ENCODE assay signal across 11 cellular contexts in genomic region chr7:920351-921070, GRCh38. TPM values are rescaled to one million over a fixed set of nuclear protein-coding genes. Genes with fewer than 3 reads are reported as not detected.
DNase-seq lines count a peak whose midpoint lies in the region; ATAC-seq, FAIRE-seq and TF ChIP-seq lines count a peak whose summit lies in the region.
"Had no signal": no experiment of that assay in that cellular context is flagged by ENCODE, and none has a peak within 500 bp of the region (broad histone marks: within the 10 kb centered on the region; RNA-seq: fewer than 3 reads in every experiment).

No MANE protein-coding gene starts in this region.

- H4K20me1 ChIP-seq in HepG2 (ENCODE audit: insufficient read depth, low read length) = no peaks in the 10 kb centered on the region

- ATAC-seq in activated CD4-positive, alpha-beta T cell treated with anti-CD3 and anti-CD28 coated beads for 36 hours = no peak
- peak; percentile 18 for ATAC-seq in activated T-helper 17 cell treated with anti-CD3 and anti-CD28 coated beads, Interleukin-2, amount 50 U/mL, for 72 hours (replicated peaks)
- ATAC-seq in HepG2 (no peak), HG03354 (IDR thresholded peaks at IDR 0.05; ENCODE audit: poor library complexity, severe bottlenecking, unreplicated experiment) (no peak), HG03571 (IDR thresholded peaks at IDR 0.05; ENCODE audit: unreplicated experiment) (no peak)

- H3K9ac ChIP-seq in HepG2 (ENCODE audit: insufficient read depth, low read depth, low read length) = no peak overlapping the region

- no peaks in the 10 kb centered on the region for H3K36me3 ChIP-seq in HepG2 (replicated peaks in 1 of 2; ENCODE audit: control insufficient read depth in 1 of 2, insufficient read depth in 2 of 2, low read length in 2 of 2)
- H3K36me3 ChIP-seq: uterus had no signal

- H2AFZ ChIP-seq in HepG2 (ENCODE audit: low read length) = no peak overlapping the region

- H3K4me1 Mint-ChIP-seq in activated CD4-positive, alpha-beta T cell treated with anti-CD3 and anti-CD28 coated beads for 36 hours = peaks cover 36% of the 10 kb centered on the region
- peaks cover 11% of the 10 kb centered on the region for H3K4me1 Mint-ChIP-seq in activated T-helper 17 cell treated with anti-CD3 and anti-CD28 coated beads, Interleukin-2, amount 50 U/mL, for 72 hours
- H3K4me1 Mint-ChIP-seq in stimulated activated naive CD8-positive, alpha-beta T cell treated with anti-CD3 and anti-CD28 coated beads, Interleukin-15, Interleukin-2, amounts not matched to agents 100 ng/mL and 50 ng/mL, for 24 hours (ENCODE audit: low read depth) = peaks cover 59% of the 10 kb centered on the region

- TF ChIP-seq EP300 in HepG2 (IDR thresholded peaks at IDR 0.05; ENCODE audit: low read depth in 2 of 2, low read length in 2 of 2) (no peak), HepG2 (CRISPR knock-in tag; IDR thresholded peaks at IDR 0.05; ENCODE audit: borderline replicate concordance) (no peak)

- no peak overlapping the region for H3K4me3 ChIP-seq in HepG2 (replicated peaks in 1 of 3; ENCODE audit: insufficient read depth in 1 of 3, low read depth in 2 of 3, low read length in 3 of 3)
- H3K4me3 ChIP-seq: uterus had no signal

- peak; percentile 56 for DNase-seq in activated CD4-positive, alpha-beta T cell treated with anti-CD3 and anti-CD28 coated beads for 36 hours
- no peak for DNase-seq in activated CD4-positive, alpha-beta T cell treated with anti-CD3 and anti-CD28 coated beads for 1 hour
- DNase-seq in HepG2 (ENCODE audit: low spot score) (no peak), NOMO-1 treated with dmso at 0.1 percent for 144 hours (lab: John Stamatoyannopoulos, UW; ENCODE audit: unreplicated experiment) (no peak)
- DNase-seq: foreskin melanocyte had no signal

- peaks cover 19% of the 10 kb centered on the region for H3K4me1 ChIP-seq in HepG2 (ENCODE audit: insufficient read depth, low read length)

- WGBS in HepG2 (ENCODE audit: low lambda C conversion rate) = 95% methylated on average over 30 of the region's 40 CpGs

- H3K27ac ChIP-seq in HepG2 (ENCODE audit: extremely low read length, insufficient read depth, low read length) = no peak overlapping the region
- H3K27ac ChIP-seq: uterus had no signal

- intact Hi-C loops in activated CD4-positive, alpha-beta T cell treated with anti-CD3 and anti-CD28 coated beads for 36 hours (cut with DNase I, micrococcal nuclease) = loop anchor here (1.0 to 5.0 kb wide), 7 partner anchors 10 to 1022 kb away; partner anchors contain the start of genes GPR146 (in 1 of the 2) and MAFK (in 1 of the 2)
- intact Hi-C loops in HepG2 (cut with micrococcal nuclease; ENCODE audit: unreplicated experiment) = no loop called here

- no peaks in the 10 kb centered on the region for H3K36me3 Mint-ChIP-seq in activated CD4-positive, alpha-beta T cell treated with anti-CD3 and anti-CD28 coated beads for 36 hours (ENCODE audit: low read depth)
- H3K36me3 Mint-ChIP-seq in activated T-helper 17 cell treated with anti-CD3 and anti-CD28 coated beads, Interleukin-2, amount 50 U/mL, for 72 hours (ENCODE audit: low read depth) = peaks cover 5% of the 10 kb centered on the region
- H3K36me3 Mint-ChIP-seq in stimulated activated naive CD8-positive, alpha-beta T cell treated with anti-CD3 and anti-CD28 coated beads, Interleukin-15, Interleukin-2, amounts not matched to agents 100 ng/mL and 50 ng/mL, for 24 hours (ENCODE audit: low read depth) = peaks cover 11% of the 10 kb centered on the region

- H3K9me3 ChIP-seq in HepG2 (ENCODE audit: low read length) = no peaks in the 10 kb centered on the region
- H3K9me3 ChIP-seq: uterus had no signal

- peak overlapping the region; percentile 47 for H3K27ac Mint-ChIP-seq in activated CD4-positive, alpha-beta T cell treated with anti-CD3 and anti-CD28 coated beads for 36 hours
- H3K27ac Mint-ChIP-seq in activated T-helper 17 cell treated with anti-CD3 and anti-CD28 coated beads, Interleukin-2, amount 50 U/mL, for 72 hours = peak overlapping the region; percentile 46
- H3K27ac Mint-ChIP-seq in stimulated activated naive CD8-positive, alpha-beta T cell treated with anti-CD3 and anti-CD28 coated beads, Interleukin-15, Interleukin-2, amounts not matched to agents 100 ng/mL and 50 ng/mL, for 24 hours = peak overlapping the region; percentile 81

- H3K27me3 ChIP-seq in HepG2 (ENCODE audit: control insufficient read depth in 1 of 2, insufficient read depth in 2 of 2, low read length in 2 of 2) = no peaks in the 10 kb centered on the region
- H3K27me3 ChIP-seq: uterus had no signal

- POLR2A ChIA-PET in activated CD4-positive, alpha-beta T cell treated with anti-CD3 and anti-CD28 coated beads for 36 hours (lab: Charles Lee) = no interaction called here
- POLR2A ChIA-PET in HepG2 (lab: Yijun Ruan, JAX) = no interaction called here

- in situ Hi-C loops in HepG2 (cut with HindIII; ENCODE audit: extremely low pct_ligation_motif_present, low pct_unique_long_range_greater_than_20kb) = no loop called here

- H3K4me2 ChIP-seq in HepG2 (ENCODE audit: low read depth, low read length) = no peak overlapping the region

- H3K9me3 Mint-ChIP-seq in activated CD4-positive, alpha-beta T cell treated with anti-CD3 and anti-CD28 coated beads for 36 hours (ENCODE audit: low read depth) = no peaks in the 10 kb centered on the region
- H3K9me3 Mint-ChIP-seq in activated T-helper 17 cell treated with anti-CD3 and anti-CD28 coated beads, Interleukin-2, amount 50 U/mL, for 72 hours = no peaks in the 10 kb centered on the region
- no peaks in the 10 kb centered on the region for H3K9me3 Mint-ChIP-seq in stimulated activated naive CD8-positive, alpha-beta T cell treated with anti-CD3 and anti-CD28 coated beads, Interleukin-15, Interleukin-2, amounts not matched to agents 100 ng/mL and 50 ng/mL, for 24 hours

- no peak for TF ChIP-seq CTCF in HepG2 (CRISPR knock-in tag; IDR thresholded peaks at IDR 0.05)

- no TSS peak for BruUV-seq in HepG2 (replicated peaks; lab: Mats Ljungman, UMichigan)

- TF ChIP-seq RAD21 in HepG2 (CRISPR knock-in tag; IDR thresholded peaks at IDR 0.05) = no peak

- no peaks in the 10 kb centered on the region for H3K79me2 ChIP-seq in HepG2 (ENCODE audit: insufficient read depth, low read length)

- no peak for FAIRE-seq in HepG2 (lab: Jason Lieb, UNC)
- FAIRE-seq: bronchial epithelial cell had no signal

- CTCF ChIA-PET in activated CD4-positive, alpha-beta T cell treated with anti-CD3 and anti-CD28 coated beads for 36 hours (lab: Charles Lee) = interaction anchor here (1.4 kb wide), 1 partner anchor 10 kb away, joined by 4 read pairs; no protein-coding TSS in a partner anchor
- CTCF ChIA-PET in HepG2 (lab: Yijun Ruan, JAX; ENCODE audit: low intra/inter-chr PET ratio, low total read pairs) = no interaction called here

- TF ChIP-seq POLR2A in HepG2 (IDR thresholded peaks at IDR 0.05; ENCODE audit: insufficient read depth in 1 of 2, low read depth in 2 of 2, low read length in 2 of 2) = no peak

- no peaks in the 10 kb centered on the region for H3K27me3 Mint-ChIP-seq in activated CD4-positive, alpha-beta T cell treated with anti-CD3 and anti-CD28 coated beads for 36 hours
- no peaks in the 10 kb centered on the region for H3K27me3 Mint-ChIP-seq in activated T-helper 17 cell treated with anti-CD3 and anti-CD28 coated beads, Interleukin-2, amount 50 U/mL, for 72 hours
- H3K27me3 Mint-ChIP-seq in stimulated activated naive CD8-positive, alpha-beta T cell treated with anti-CD3 and anti-CD28 coated beads, Interleukin-15, Interleukin-2, amounts not matched to agents 100 ng/mL and 50 ng/mL, for 24 hours = no peaks in the 10 kb centered on the region

- H3K4me3 Mint-ChIP-seq in activated CD4-positive, alpha-beta T cell treated with anti-CD3 and anti-CD28 coated beads for 36 hours = peak overlapping the region; percentile 6
- peak overlapping the region; percentile 83 for H3K4me3 Mint-ChIP-seq in activated T-helper 17 cell treated with anti-CD3 and anti-CD28 coated beads, Interleukin-2, amount 50 U/mL, for 72 hours
- H3K4me3 Mint-ChIP-seq in stimulated activated naive CD8-positive, alpha-beta T cell treated with anti-CD3 and anti-CD28 coated beads, Interleukin-15, Interleukin-2, amounts not matched to agents 100 ng/mL and 50 ng/mL, for 24 hours = no peak overlapping the region

RNA-seq across cellular contexts. Expression of gene ADAP1, which starts 34.0 kb away (rescaled TPM):
- total RNA-seq in activated CD4-positive, alpha-beta T cell treated with anti-CD3 and anti-CD28 coated beads for 36 hours = 10 to 100 TPM; 13.1 to 14.8 TPM
- 10 to 100 TPM in 1 of 2 donors, 1 to 10 TPM in 1; 2.3 to 23.7 TPM for total RNA-seq in activated T-helper 17 cell treated with anti-CD3 and anti-CD28 coated beads, Interleukin-2, amount 50 U/mL, for 72 hours
- 18.3 and 24.6 TPM in 2 replicates for total RNA-seq in HepG2 (2016; rRNA removed; fragmentation: Illumina TruSeq; extraction: Trizol)
- total RNA-seq in HepG2 (2016; cell fraction: cytosol; rRNA removed; fragmentation: Illumina TruSeq; extraction: Trizol; ENCODE audit: low read depth) = 23.5 and 25.0 TPM in 2 replicates
- 16.6 and 27.2 TPM in 2 replicates for total RNA-seq in HepG2 (2016; cell fraction: insoluble cytoplasmic fraction; rRNA removed; fragmentation: Illumina TruSeq; extraction: Trizol)
- total RNA-seq in HepG2 (2016; cell fraction: membrane; rRNA removed; fragmentation: Illumina TruSeq; extraction: Trizol) = 46.3 and 47.4 TPM in 2 replicates
- 13.2 TPM in 2 replicates for total RNA-seq in HepG2 (2016; cell fraction: nucleus; rRNA removed; fragmentation: Illumina TruSeq; extraction: Trizol)
- polyA plus RNA-seq in HepG2 (2011; rRNA removed) = 10.5 and 15.0 TPM in 2 replicates
- polyA plus RNA-seq in HepG2 (2011; cell fraction: cytosol; rRNA removed) = 11.8 and 14.5 TPM in 2 replicates
- 19.8 and 24.0 TPM in 2 replicates for polyA plus RNA-seq in HepG2 (2011; cell fraction: nucleus; rRNA removed)
- 15.3 and 21.4 TPM in 2 replicates for polyA plus RNA-seq in HepG2 (2012)
- 24.2 and 28.1 TPM in 2 replicates for polyA plus RNA-seq in HepG2 (2016; cell fraction: cytosol; fragmentation: Illumina TruSeq; extraction: Trizol; ENCODE audit: low read depth)
- polyA plus RNA-seq in HepG2 (2016; cell fraction: insoluble cytoplasmic fraction; fragmentation: Illumina TruSeq; extraction: Trizol; ENCODE audit: low read depth) = 17.0 and 28.9 TPM in 2 replicates
- 45.2 and 45.4 TPM in 2 replicates for polyA plus RNA-seq in HepG2 (2016; cell fraction: membrane; fragmentation: Illumina TruSeq; extraction: Trizol; ENCODE audit: low read depth)
- 26.8 and 30.8 TPM in 2 replicates for polyA plus RNA-seq in HepG2 (2016; cell fraction: nucleus; fragmentation: Illumina TruSeq; extraction: Trizol; ENCODE audit: insufficient read depth, low read depth)
- 3.5 and 14.9 TPM in 2 replicates for polyA minus RNA-seq in HepG2 (2011; rRNA and poly(A)+ RNA removed; ENCODE audit: low replicate concordance)
- 7.5 and 11.2 TPM in 2 replicates for polyA minus RNA-seq in HepG2 (2011; cell fraction: cytosol; rRNA and poly(A)+ RNA removed)
- 5.2 and 7.6 TPM in 2 replicates for polyA minus RNA-seq in HepG2 (2011; cell fraction: nucleus; rRNA and poly(A)+ RNA removed)

RNA-seq across cellular contexts. Expression of gene GET4, which starts 44.2 kb away (rescaled TPM):
- 10 to 100 TPM; 17.7 to 29.7 TPM for total RNA-seq in activated CD4-positive, alpha-beta T cell treated with anti-CD3 and anti-CD28 coated beads for 36 hours
- 10 to 100 TPM; 17.1 to 43.0 TPM for total RNA-seq in activated T-helper 17 cell treated with anti-CD3 and anti-CD28 coated beads, Interleukin-2, amount 50 U/mL, for 72 hours
- total RNA-seq in HepG2 (2016; rRNA removed; fragmentation: Illumina TruSeq; extraction: Trizol) = 28.2 and 31.6 TPM in 2 replicates
- total RNA-seq in HepG2 (2016; cell fraction: cytosol; rRNA removed; fragmentation: Illumina TruSeq; extraction: Trizol; ENCODE audit: low read depth) = 7.8 and 8.0 TPM in 2 replicates
- 27.8 and 31.5 TPM in 2 replicates for total RNA-seq in HepG2 (2016; cell fraction: insoluble cytoplasmic fraction; rRNA removed; fragmentation: Illumina TruSeq; extraction: Trizol)
- 18.9 and 22.1 TPM in 2 replicates for total RNA-seq in HepG2 (2016; cell fraction: membrane; rRNA removed; fragmentation: Illumina TruSeq; extraction: Trizol)
- total RNA-seq in HepG2 (2016; cell fraction: nucleus; rRNA removed; fragmentation: Illumina TruSeq; extraction: Trizol) = 26.6 and 28.2 TPM in 2 replicates
- 35.2 and 44.4 TPM in 2 replicates for polyA plus RNA-seq in HepG2 (2011; rRNA removed)
- 32.6 and 49.3 TPM in 2 replicates for polyA plus RNA-seq in HepG2 (2011; cell fraction: cytosol; rRNA removed)
- 186 and 201 TPM in 2 replicates for polyA plus RNA-seq in HepG2 (2011; cell fraction: nucleus; rRNA removed)
- polyA plus RNA-seq in HepG2 (2012) = 33.0 and 39.4 TPM in 2 replicates
- 13.8 and 16.4 TPM in 2 replicates for polyA plus RNA-seq in HepG2 (2016; cell fraction: cytosol; fragmentation: Illumina TruSeq; extraction: Trizol; ENCODE audit: low read depth)
- 49.1 and 51.2 TPM in 2 replicates for polyA plus RNA-seq in HepG2 (2016; cell fraction: insoluble cytoplasmic fraction; fragmentation: Illumina TruSeq; extraction: Trizol; ENCODE audit: low read depth)
- polyA plus RNA-seq in HepG2 (2016; cell fraction: membrane; fragmentation: Illumina TruSeq; extraction: Trizol; ENCODE audit: low read depth) = 21.9 and 26.3 TPM in 2 replicates
- 111 and 112 TPM in 2 replicates for polyA plus RNA-seq in HepG2 (2016; cell fraction: nucleus; fragmentation: Illumina TruSeq; extraction: Trizol; ENCODE audit: insufficient read depth, low read depth)
- polyA minus RNA-seq in HepG2 (2011; rRNA and poly(A)+ RNA removed; ENCODE audit: low replicate concordance) = 16.3 and 17.4 TPM in 2 replicates
- polyA minus RNA-seq in HepG2 (2011; cell fraction: cytosol; rRNA and poly(A)+ RNA removed) = 9.7 and 12.6 TPM in 2 replicates
- polyA minus RNA-seq in HepG2 (2011; cell fraction: nucleus; rRNA and poly(A)+ RNA removed) = 19.2 and 26.4 TPM in 2 replicates

RNA-seq across cellular contexts. Expression of gene COX19, which starts 54.8 kb away (rescaled TPM):
- total RNA-seq in activated CD4-positive, alpha-beta T cell treated with anti-CD3 and anti-CD28 coated beads for 36 hours = 10 to 100 TPM; 11.3 to 14.6 TPM
- 10 to 100 TPM; 13.7 to 20.8 TPM for total RNA-seq in activated T-helper 17 cell treated with anti-CD3 and anti-CD28 coated beads, Interleukin-2, amount 50 U/mL, for 72 hours
- total RNA-seq in HepG2 (2016; rRNA removed; fragmentation: Illumina TruSeq; extraction: Trizol) = 6.5 and 11.5 TPM in 2 replicates
- 2.6 and 3.0 TPM in 2 replicates for total RNA-seq in HepG2 (2016; cell fraction: cytosol; rRNA removed; fragmentation: Illumina TruSeq; extraction: Trizol; ENCODE audit: low read depth)
- 7.4 and 15.2 TPM in 2 replicates for total RNA-seq in HepG2 (2016; cell fraction: insoluble cytoplasmic fraction; rRNA removed; fragmentation: Illumina TruSeq; extraction: Trizol)
- total RNA-seq in HepG2 (2016; cell fraction: membrane; rRNA removed; fragmentation: Illumina TruSeq; extraction: Trizol) = 7.6 and 8.2 TPM in 2 replicates
- 21.5 and 23.4 TPM in 2 replicates for total RNA-seq in HepG2 (2016; cell fraction: nucleus; rRNA removed; fragmentation: Illumina TruSeq; extraction: Trizol)
- 21.0 and 21.7 TPM in 2 replicates for polyA plus RNA-seq in HepG2 (2011; rRNA removed)
- 12.5 and 14.3 TPM in 2 replicates for polyA plus RNA-seq in HepG2 (2011; cell fraction: cytosol; rRNA removed)
- polyA plus RNA-seq in HepG2 (2011; cell fraction: nucleus; rRNA removed) = 59.5 and 79.7 TPM in 2 replicates
- polyA plus RNA-seq in HepG2 (2012) = 14.5 and 16.2 TPM in 2 replicates
- polyA plus RNA-seq in HepG2 (2016; cell fraction: cytosol; fragmentation: Illumina TruSeq; extraction: Trizol; ENCODE audit: low read depth) = 2.2 and 2.3 TPM in 2 replicates
- polyA plus RNA-seq in HepG2 (2016; cell fraction: insoluble cytoplasmic fraction; fragmentation: Illumina TruSeq; extraction: Trizol; ENCODE audit: low read depth) = 11.0 and 11.3 TPM in 2 replicates
- 3.6 and 3.8 TPM in 2 replicates for polyA plus RNA-seq in HepG2 (2016; cell fraction: membrane; fragmentation: Illumina TruSeq; extraction: Trizol; ENCODE audit: low read depth)
- polyA plus RNA-seq in HepG2 (2016; cell fraction: nucleus; fragmentation: Illumina TruSeq; extraction: Trizol; ENCODE audit: insufficient read depth, low read depth) = 32.8 and 35.0 TPM in 2 replicates
- 12.8 and 23.5 TPM in 2 replicates for polyA minus RNA-seq in HepG2 (2011; rRNA and poly(A)+ RNA removed; ENCODE audit: low replicate concordance)
- polyA minus RNA-seq in HepG2 (2011; cell fraction: cytosol; rRNA and poly(A)+ RNA removed) = 3.6 and 5.4 TPM in 2 replicates
- 50.6 and 61.9 TPM in 2 replicates for polyA minus RNA-seq in HepG2 (2011; cell fraction: nucleus; rRNA and poly(A)+ RNA removed)
